ENCODE assay signal across 20 cellular contexts in the genomic region with DNA sequence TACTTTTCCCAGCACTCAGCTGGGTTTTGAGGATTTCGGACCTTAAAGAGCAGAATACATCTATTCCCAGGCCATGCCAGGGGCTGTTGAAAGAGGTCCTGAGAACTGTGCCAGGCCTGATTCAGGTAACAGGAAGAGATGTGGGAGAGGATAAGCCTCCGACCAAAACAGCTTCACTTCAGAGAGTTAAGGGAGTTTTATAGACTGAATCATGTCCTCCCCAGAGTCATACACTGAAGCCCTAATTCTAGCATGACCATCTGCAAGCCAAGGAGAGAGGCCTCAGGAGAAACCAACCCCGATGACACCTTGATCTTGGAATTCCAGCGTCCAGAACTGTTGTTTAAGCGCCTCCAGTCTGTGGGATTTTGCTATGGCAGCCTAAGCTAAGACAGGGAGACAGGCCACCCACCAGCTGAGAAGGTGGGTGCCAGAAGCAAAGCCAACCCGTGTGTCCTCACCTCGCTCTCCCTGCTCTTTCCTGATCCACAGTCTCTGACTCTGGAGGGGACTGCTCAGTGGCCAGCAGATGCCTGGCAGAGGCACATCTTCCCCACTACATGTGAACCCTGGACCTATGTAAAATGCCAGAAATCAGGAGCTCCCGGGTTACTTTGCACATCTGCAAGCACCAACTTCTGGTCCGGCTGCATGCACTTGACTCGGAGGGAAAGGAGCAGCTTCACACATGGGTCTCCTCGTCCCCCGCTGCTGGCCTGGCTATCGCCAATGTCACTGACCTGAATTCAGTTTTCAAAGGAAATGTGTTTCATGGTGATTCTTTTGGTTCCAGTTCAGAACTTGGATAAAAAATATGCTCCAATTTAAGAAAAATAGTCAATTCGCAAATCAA.
DNase-seq lines count a peak whose midpoint lies in the region; ATAC-seq, FAIRE-seq and TF ChIP-seq lines count a peak whose summit lies in the region.
"Had no signal": no experiment of that assay in that cellular context is flagged by ENCODE, and none has a peak within 500 bp of the region (broad histone marks: within the 10 kb centered on the region; RNA-seq: fewer than 3 reads in every experiment).

No MANE protein-coding gene starts in this region.

- H3K9me3 Mint-ChIP-seq in activated T-cell treated with anti-CD3 and anti-CD28 coated beads, Interleukin-2, amount 50 U/mL, for 4 hours, result peaks cover 4% of the 10 kb centered on the region
- H3K9me3 Mint-ChIP-seq: dendritic cell treated with granulocyte-macrophage colony-stimulating factor and Interleukin-4, amounts not matched to agents 40 ng/mL and 50 ng/mL, for 4 days had no signal

- H4K20me1 ChIP-seq in DND-41 (ENCODE audit: insufficient read depth, low read length), result no peaks in the 10 kb centered on the region

- DNase-seq in DND-41, result no peak
- DNase-seq in HT1080 (ENCODE audit: low read depth), result peak; percentile 47
- no peak for DNase-seq in activated T-cell treated with anti-CD3 and anti-CD28 coated beads, Interleukin-2, amount 50 U/mL, for 4 hours
- DNase-seq in kidney tubule cell (ENCODE audit: low spot score), result peak; percentile 22
- DNase-seq in urothelium cell line (ENCODE audit: low spot score), result no peak
- DNase-seq in RCC 7860 (ENCODE audit: low spot score), result no peak
- no peak for DNase-seq in KG1 (lab: John Stamatoyannopoulos, UW)
- DNase-seq: BE2C, DMS79 treated with DMSO at 0.1 percent for 48 hours, H7, heart right ventricle, NCI-H1436, NCI-H345, pancreas, SIG-M5 had no signal

- no peak overlapping the region for H3K9ac ChIP-seq in DND-41 (ENCODE audit: low read depth, low read length)
- H3K9ac ChIP-seq: KMS-11 had no signal

- peaks cover 32% of the 10 kb centered on the region for H3K4me1 ChIP-seq in DND-41 (ENCODE audit: insufficient read depth, low read length)
- H3K4me1 ChIP-seq: BE2C, pancreas had no signal

- H3K27me3 ChIP-seq in DND-41 (ENCODE audit: insufficient read depth, low read length, poor library complexity), result no peaks in the 10 kb centered on the region
- H3K27me3 ChIP-seq: BE2C, pancreas had no signal

- no peaks in the 10 kb centered on the region for H3K79me2 ChIP-seq in DND-41 (ENCODE audit: insufficient read depth, low read length)

- no peaks in the 10 kb centered on the region for H3K36me3 Mint-ChIP-seq in activated T-cell treated with anti-CD3 and anti-CD28 coated beads, Interleukin-2, amount 50 U/mL, for 4 hours (ENCODE audit: insufficient read depth)

- no peaks in the 10 kb centered on the region for H3K36me3 ChIP-seq in DND-41 (ENCODE audit: insufficient read depth, low read length)
- H3K36me3 ChIP-seq: BE2C, heart right ventricle, pancreas had no signal

- 0 out of 2 replicates have a peak overlapping the region, but pooled peaks have one; percentile 8 for H3K27ac ChIP-seq in DND-41 (ENCODE audit: low read length)
- H3K27ac ChIP-seq: KMS-11, pancreas had no signal

- no peak for FAIRE-seq in urothelium cell line (lab: Jason Lieb, UNC)
- FAIRE-seq in RCC 7860 (lab: Jason Lieb, UNC), result no peak
- FAIRE-seq: astrocyte, pancreas had no signal

- no peak for ATAC-seq in DND-41 (ENCODE audit: insufficient read depth, low read depth)
- peak; percentile 51 for ATAC-seq in activated T-cell treated with anti-CD3 and anti-CD28 coated beads, Interleukin-2, amount 50 U/mL, for 4 hours
- ATAC-seq in HG03097 (IDR thresholded peaks at IDR 0.05; ENCODE audit: low FRiP score, unreplicated experiment), result no peak
- ATAC-seq: esophagus mucosa, heart right ventricle, pancreas had no signal

- H3K4me2 ChIP-seq in DND-41 (ENCODE audit: insufficient read depth, low read length), result 0 out of 2 replicates have a peak overlapping the region, but pooled peaks have one; percentile 14
- H3K4me2 ChIP-seq: KMS-11 had no signal

- peaks cover 87% of the 10 kb centered on the region for H3K4me1 Mint-ChIP-seq in activated T-cell treated with anti-CD3 and anti-CD28 coated beads, Interleukin-2, amount 50 U/mL, for 4 hours (ENCODE audit: low read depth)

- H3K9me3 ChIP-seq in DND-41 (ENCODE audit: insufficient read depth, low read length, severe bottlenecking), result no peaks in the 10 kb centered on the region
- H3K9me3 ChIP-seq: BE2C, heart right ventricle, pancreas had no signal

- TF ChIP-seq CTCF in DND-41 (IDR thresholded peaks at IDR 0.05; ENCODE audit: borderline replicate concordance, extremely low read depth, low read length, poor library complexity, severe bottlenecking), result no peak

- no peak overlapping the region for H3K4me3 ChIP-seq in DND-41 (ENCODE audit: low read depth in 1 of 2, low read length in 2 of 2)
- H3K4me3 ChIP-seq: heart right ventricle, pancreas had no signal

- H2AFZ ChIP-seq in DND-41 (ENCODE audit: low read depth, low read length), result no peak overlapping the region

- no peaks in the 10 kb centered on the region for H3K27me3 Mint-ChIP-seq in activated T-cell treated with anti-CD3 and anti-CD28 coated beads, Interleukin-2, amount 50 U/mL, for 4 hours (ENCODE audit: low read depth)

- peak overlapping the region; percentile 67 for H3K4me3 Mint-ChIP-seq in activated T-cell treated with anti-CD3 and anti-CD28 coated beads, Interleukin-2, amount 50 U/mL, for 4 hours
- H3K4me3 Mint-ChIP-seq: dendritic cell treated with granulocyte-macrophage colony-stimulating factor and Interleukin-4, amounts not matched to agents 40 ng/mL and 50 ng/mL, for 4 days had no signal

Comparison
In these comparisons a context has a peak if more than half of its experiments do, and no peak if none do; other contexts are left out.
1. ATAC-seq: peak in activated T-cell treated with anti-CD3 and anti-CD28 coated beads, Interleukin-2, amount 50 U/mL, for 4 hours (2 of 2); none in DND-41 (single experiment) and HG03097 (single experiment).
2. DNase-seq: peak in HT1080 (single experiment) and kidney tubule cell (single experiment); none in DND-41 (single experiment), activated T-cell treated with anti-CD3 and anti-CD28 coated beads, Interleukin-2, amount 50 U/mL, for 4 hours (single experiment), urothelium cell line (single experiment), RCC 7860 (single experiment) and KG1 (single experiment).